17 cellular contexts compared by ENCODE assay signal in the genomic region with DNA sequence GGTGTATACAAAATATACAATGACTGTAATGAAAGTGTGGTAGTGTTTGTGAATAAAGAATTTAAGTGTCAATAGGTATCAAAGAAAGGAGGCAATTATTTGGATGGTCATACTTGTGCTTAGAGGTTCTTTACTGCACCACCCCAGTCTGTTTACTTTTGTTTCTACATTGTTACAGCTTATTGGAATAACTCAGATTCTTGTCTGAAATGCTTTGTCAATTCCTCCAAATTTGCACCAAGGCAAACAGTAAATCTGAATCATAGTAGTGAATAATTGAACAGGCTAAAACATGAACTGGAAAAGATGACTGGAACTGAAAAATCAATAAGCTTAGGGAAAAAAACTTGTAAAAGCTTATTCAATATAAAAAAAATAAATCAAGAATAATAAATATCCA.
DNase-seq lines count a peak whose midpoint lies in the region; ATAC-seq and TF ChIP-seq lines count a peak whose summit lies in the region.
"Had no signal": no experiment of that assay in that cellular context is flagged by ENCODE, and none has a peak within 500 bp of the region (broad histone marks: within the 10 kb centered on the region; RNA-seq: fewer than 3 reads in every experiment).

No MANE protein-coding gene starts in this region.

- no peaks in the 10 kb centered on the region for H3K9me3 Mint-ChIP-seq in activated naive CD4-positive, alpha-beta T cell treated with anti-CD3 and anti-CD28 coated beads for 36 hours

- no peak overlapping the region for H2AFZ ChIP-seq in osteoblast (ENCODE audit: low read length)

- DNase-seq in AG10803 (ENCODE audit: low read depth) (peak; percentile 27), RWPE1 (ENCODE audit: low spot score) (peak; percentile 6), epithelial cell of prostate (ENCODE audit: low read depth, low spot score) (peak; percentile 45), osteoblast (ENCODE audit: insufficient read length, low spot score, missing footprints) (peak; percentile 11), lower lobe of right lung (no peak)
- no peak for DNase-seq in activated naive CD4-positive, alpha-beta T cell treated with anti-CD3 and anti-CD28 coated beads for 36 hours
- DNase-seq in stimulated activated CD8-positive, alpha-beta memory T cell treated with anti-CD3 and anti-CD28 coated beads, Interleukin-4, amount 100 ng/mL, for 48 hours: no peak
- DNase-seq: CD4-positive, alpha-beta memory T cell; DMS79; KBM-7; NCI-H1105; NCI-H1694 treated with DMSO at 0.1 percent for 48 hours; NCI-H510A; NCI-H82; RPMI8226 had no signal

- H3K27ac ChIP-seq in RWPE1 (no peak overlapping the region), epithelial cell of prostate (peak overlapping the region; percentile 46), osteoblast (ENCODE audit: low read depth, low read length) (no peak overlapping the region), lower lobe of right lung (no peak overlapping the region)
- H3K27ac ChIP-seq: BLaER1 had no signal

- H3K9me3 ChIP-seq in osteoblast (ENCODE audit: low read depth, low read length) (no peaks in the 10 kb centered on the region), lower lobe of right lung (no peaks in the 10 kb centered on the region)

- intact Hi-C loops in activated naive CD4-positive, alpha-beta T cell treated with anti-CD3 and anti-CD28 coated beads for 36 hours (cut with micrococcal nuclease): no loop called here
- intact Hi-C loops in lower lobe of right lung (cut with DNase I): no loop called here

- H3K4me3 ChIP-seq in AG10803 (ENCODE audit: low read length): no peak overlapping the region
- H3K4me3 ChIP-seq in osteoblast (ENCODE audit: insufficient read depth, low read length): no peak overlapping the region
- no peak overlapping the region for H3K4me3 ChIP-seq in lower lobe of right lung
- H3K4me3 ChIP-seq: BLaER1 had no signal

- H3K27me3 Mint-ChIP-seq in activated naive CD4-positive, alpha-beta T cell treated with anti-CD3 and anti-CD28 coated beads for 36 hours (ENCODE audit: low read depth): no peaks in the 10 kb centered on the region
- H3K27me3 Mint-ChIP-seq: CD4-positive, alpha-beta memory T cell had no signal

- no peak overlapping the region for H3K4me2 ChIP-seq in osteoblast (ENCODE audit: insufficient read depth, low read length)
- H3K4me2 ChIP-seq: BLaER1 had no signal

- CTCF ChIA-PET in RWPE1 (lab: Yijun Ruan, JAX): interaction anchor here (0.6 kb wide), 2 partner anchors 18 to 375 kb away, joined by 3 to 7 read pairs; no protein-coding TSS in a partner anchor
- CTCF ChIA-PET in activated naive CD4-positive, alpha-beta T cell treated with anti-CD3 and anti-CD28 coated beads for 36 hours (lab: Charles Lee): interaction anchor here (0.7 kb wide), 1 partner anchor 291 kb away, joined by 4 read pairs; no protein-coding TSS in a partner anchor

- no peak overlapping the region for H3K4me3 Mint-ChIP-seq in activated naive CD4-positive, alpha-beta T cell treated with anti-CD3 and anti-CD28 coated beads for 36 hours
- H3K4me3 Mint-ChIP-seq: CD4-positive, alpha-beta memory T cell had no signal

- H3K4me1 Mint-ChIP-seq in activated naive CD4-positive, alpha-beta T cell treated with anti-CD3 and anti-CD28 coated beads for 36 hours (ENCODE audit: low read depth): peaks cover 6% of the 10 kb centered on the region

- no peak for TF ChIP-seq CTCF in AG10803 (conservative IDR thresholded peaks at IDR 0.05; ENCODE audit: low read length)
- TF ChIP-seq CTCF in RWPE1 (conservative IDR thresholded peaks at IDR 0.05; ENCODE audit: low read depth): no peak
- TF ChIP-seq CTCF in osteoblast (IDR thresholded peaks at IDR 0.05; ENCODE audit: extremely low read depth, low read depth, low read length): no peak
- TF ChIP-seq CTCF in lower lobe of right lung (IDR thresholded peaks at IDR 0.05): no peak

- peaks cover 4% of the 10 kb centered on the region for H3K36me3 Mint-ChIP-seq in activated naive CD4-positive, alpha-beta T cell treated with anti-CD3 and anti-CD28 coated beads for 36 hours (ENCODE audit: low read depth)

- no peaks in the 10 kb centered on the region for H3K79me2 ChIP-seq in osteoblast (ENCODE audit: insufficient read depth, low read length)

- no peak overlapping the region for H3K27ac Mint-ChIP-seq in activated naive CD4-positive, alpha-beta T cell treated with anti-CD3 and anti-CD28 coated beads for 36 hours
- H3K27ac Mint-ChIP-seq: CD4-positive, alpha-beta memory T cell had no signal

- no peaks in the 10 kb centered on the region for H3K27me3 ChIP-seq in osteoblast (ENCODE audit: insufficient read depth, low read length)
- no peaks in the 10 kb centered on the region for H3K27me3 ChIP-seq in lower lobe of right lung (ENCODE audit: low read depth)
- H3K27me3 ChIP-seq: BLaER1 had no signal

- H3K36me3 ChIP-seq in osteoblast (ENCODE audit: insufficient read depth, low read length): no peaks in the 10 kb centered on the region
- H3K36me3 ChIP-seq in lower lobe of right lung: no peaks in the 10 kb centered on the region
- H3K36me3 ChIP-seq: BLaER1 had no signal

- no peaks in the 10 kb centered on the region for H4K20me1 ChIP-seq in osteoblast (ENCODE audit: insufficient read depth, low read length)
- H4K20me1 ChIP-seq: BLaER1 had no signal

- peaks cover 9% of the 10 kb centered on the region for H3K4me1 ChIP-seq in osteoblast (ENCODE audit: insufficient read depth, low read length)
- H3K4me1 ChIP-seq in lower lobe of right lung: no peaks in the 10 kb centered on the region
- H3K4me1 ChIP-seq: BLaER1 had no signal

- ATAC-seq in HG03196 (IDR thresholded peaks at IDR 0.05; ENCODE audit: unreplicated experiment) (no peak), lower lobe of right lung (no peak)

- POLR2A ChIA-PET in RWPE1 (lab: Yijun Ruan, JAX; ENCODE audit: low non-redundant PET): no interaction called here

Comparison
In these comparisons a context has a peak if more than half of its experiments do, and no peak if none do; other contexts are left out.
1. DNase-seq: peak in AG10803 (single experiment), RWPE1 (single experiment), epithelial cell of prostate (single experiment) and osteoblast (single experiment); none in activated naive CD4-positive, alpha-beta T cell treated with anti-CD3 and anti-CD28 coated beads for 36 hours (single experiment), lower lobe of right lung (single experiment) and stimulated activated CD8-positive, alpha-beta memory T cell treated with anti-CD3 and anti-CD28 coated beads, Interleukin-4, amount 100 ng/mL, for 48 hours (single experiment).